ENCODE assay signal across 9 cellular contexts in the genomic region with DNA sequence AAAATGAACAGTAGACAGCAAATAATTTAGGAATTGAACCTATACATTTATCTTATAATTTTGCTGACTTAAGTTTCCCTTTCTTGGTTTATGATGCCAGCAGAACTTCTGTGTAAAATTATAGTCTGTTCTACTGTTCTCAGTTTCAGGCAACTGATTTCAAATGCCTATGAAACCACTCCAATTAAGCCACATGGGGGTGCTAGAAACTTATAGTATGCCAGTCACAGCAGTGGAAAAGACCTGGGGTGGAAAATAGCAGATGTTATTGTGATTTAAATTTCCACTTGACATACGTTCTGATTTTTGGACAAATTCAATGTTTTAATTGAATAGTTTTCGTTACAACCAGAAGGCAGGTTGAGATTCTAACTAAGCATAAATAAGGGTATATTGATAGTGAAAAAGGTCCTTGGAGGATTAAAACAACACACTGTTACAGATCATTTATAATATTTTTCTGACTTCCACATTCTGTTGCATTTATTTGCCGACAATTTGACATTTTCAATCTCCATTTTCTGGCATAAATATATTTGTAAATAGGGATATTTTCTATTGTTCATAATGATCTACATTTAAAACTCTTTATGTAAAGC.
DNase-seq lines count a peak whose midpoint lies in the region; ATAC-seq and FAIRE-seq lines count a peak whose summit lies in the region.
"Had no signal": no experiment of that assay in that cellular context is flagged by ENCODE, and none has a peak within 500 bp of the region (broad histone marks: within the 10 kb centered on the region; RNA-seq: fewer than 3 reads in every experiment).

No MANE protein-coding gene starts in this region.

- H3K4me3 ChIP-seq in neuronal stem cell (ENCODE audit: low read length in 2 of 2), result no peak overlapping the region
- H3K4me3 ChIP-seq: SJSA1 had no signal

- ATAC-seq in GM19455 (IDR thresholded peaks at IDR 0.05; ENCODE audit: unreplicated experiment) (peak; percentile 59), HG03571 (IDR thresholded peaks at IDR 0.05; ENCODE audit: unreplicated experiment) (peak; percentile 63)

- no peak overlapping the region for H2AFZ ChIP-seq in neuronal stem cell (ENCODE audit: low read length)

- H3K27me3 ChIP-seq in neuronal stem cell (ENCODE audit: control insufficient read depth in 3 of 3, insufficient read depth in 3 of 3, low read depth in 1 of 3, low read length in 3 of 3), result no peaks in the 10 kb centered on the region
- H3K27me3 ChIP-seq: SJSA1 had no signal

- H3K4me2 ChIP-seq in neuronal stem cell (ENCODE audit: insufficient read depth, low read length, poor library complexity, severe bottlenecking), result no peak overlapping the region

- no peak overlapping the region for H2AK5ac ChIP-seq in neuronal stem cell (ENCODE audit: low read depth, low read length)

- no peak overlapping the region for H3K4ac ChIP-seq in neuronal stem cell (ENCODE audit: low read length)

- H4K91ac ChIP-seq in neuronal stem cell (ENCODE audit: low read depth, low read length, poor library complexity), result no peak overlapping the region

- H3K36me3 ChIP-seq in neuronal stem cell (replicated peaks in 1 of 2; ENCODE audit: control insufficient read depth in 2 of 2, insufficient read depth in 2 of 2, low read length in 2 of 2), result no peaks in the 10 kb centered on the region
- H3K36me3 ChIP-seq: SJSA1 had no signal

- DNase-seq in DMS 273 (lab: John Stamatoyannopoulos, UW; ENCODE audit: unreplicated experiment) (peak; percentile 67), NCI-H69 (lab: John Stamatoyannopoulos, UW) (peak; percentile 51), dedifferentiated amniotic fluid mesenchymal stem cell (ENCODE audit: extremely low spot score) (peak; percentile 61), neuronal stem cell (ENCODE audit: low spot score) (peak; percentile 23), GM19239 (ENCODE audit: insufficient read length, low spot score) (no peak)
- no peak for DNase-seq in activated CD8-positive, alpha-beta memory T cell treated with anti-CD3 and anti-CD28 coated beads, Interleukin-2, amount 50 U/mL, for 48 hours

- no peaks in the 10 kb centered on the region for H3K9me3 ChIP-seq in neuronal stem cell (replicated peaks in 1 of 2; ENCODE audit: control insufficient read depth in 2 of 2, insufficient read depth in 1 of 2, low read depth in 1 of 2, low read length in 2 of 2)
- H3K9me3 ChIP-seq: SJSA1 had no signal

- no peaks in the 10 kb centered on the region for H3K79me1 ChIP-seq in neuronal stem cell (ENCODE audit: low read depth, low read length)

- FAIRE-seq in GM19239 (lab: Jason Lieb, UNC), result no peak

- peaks cover 0 to 2% of the 10 kb centered on the region in 2 donors for H3K4me1 ChIP-seq in neuronal stem cell (ENCODE audit: control insufficient read depth in 2 of 2, insufficient read depth in 1 of 2, low read depth in 1 of 2, low read length in 2 of 2)
- H3K4me1 ChIP-seq: SJSA1 had no signal

- H2BK120ac ChIP-seq in neuronal stem cell (ENCODE audit: low read depth, low read length), result no peak overlapping the region

- no peak overlapping the region for H3K9ac ChIP-seq in neuronal stem cell (ENCODE audit: low read depth, low read length, poor library complexity)

- no peak overlapping the region for H2BK15ac ChIP-seq in neuronal stem cell (ENCODE audit: low read length)

- WGBS in neuronal stem cell (ENCODE audit: extremely low coverage in 2 of 2, insufficient read length in 2 of 2, insufficient replicate concordance in 1 of 2), 2 donors, result no CpG with 5 or more reads among the region's 3 CpGs

- H4K8ac ChIP-seq in neuronal stem cell (ENCODE audit: low read depth, low read length), result no peak overlapping the region

- no peak overlapping the region for H3K27ac ChIP-seq in neuronal stem cell (replicated peaks; ENCODE audit: low read length)
- H3K27ac ChIP-seq: SJSA1 had no signal

- no peak overlapping the region for H3K18ac ChIP-seq in neuronal stem cell (ENCODE audit: low read length)

- no peak overlapping the region for H3K14ac ChIP-seq in neuronal stem cell (ENCODE audit: low read length)

- H3K23ac ChIP-seq in neuronal stem cell (ENCODE audit: low read depth, low read length, poor library complexity), result no peak overlapping the region

- no peak overlapping the region for H2BK5ac ChIP-seq in neuronal stem cell (ENCODE audit: low read length)

- H2BK12ac ChIP-seq in neuronal stem cell (ENCODE audit: low read length), result no peak overlapping the region

Comparison
In these comparisons a context has a peak if more than half of its experiments do, and no peak if none do; other contexts are left out.
1. DNase-seq: peak in DMS 273 (single experiment), NCI-H69 (single experiment), dedifferentiated amniotic fluid mesenchymal stem cell (single experiment) and neuronal stem cell (single experiment); none in GM19239 (single experiment) and activated CD8-positive, alpha-beta memory T cell treated with anti-CD3 and anti-CD28 coated beads, Interleukin-2, amount 50 U/mL, for 48 hours (single experiment).